11 cellular contexts compared by ENCODE assay signal in genomic region chr2:234422895-234423505, GRCh38.
DNase-seq lines count a peak whose midpoint lies in the region; ATAC-seq and TF ChIP-seq lines count a peak whose summit lies in the region.
"Had no signal": no experiment of that assay in that cellular context is flagged by ENCODE, and none has a peak within 500 bp of the region (broad histone marks: within the 10 kb centered on the region; RNA-seq: fewer than 3 reads in every experiment).

No MANE protein-coding gene starts in this region.

- peaks cover 50 to 67% of the 10 kb centered on the region in 2 donors for H3K4me1 Mint-ChIP-seq in stimulated activated naive B cell treated with anti-CD40 and anti-IgM and Interleukin-4, amounts not matched to agents 10 μg/mL and 1 μg/mL and 100 μg/mL, for 72 hours

- H3K9ac ChIP-seq in fibroblast of lung (ENCODE audit: insufficient read depth, low read length): no peak overlapping the region

- H4K20me1 ChIP-seq in fibroblast of lung (ENCODE audit: control insufficient read depth, extremely low read depth, insufficient read depth, low read length): no peaks in the 10 kb centered on the region

- intact Hi-C loops in Panc1 (cut with micrococcal nuclease; ENCODE audit: unreplicated experiment): loop anchor here (10.0 kb wide), 1 partner anchor 62 kb away; no protein-coding TSS in a partner anchor

- H3K9me3 ChIP-seq in Panc1 (ENCODE audit: control insufficient read depth, insufficient read depth, low read depth, low read length) (0 out of 2 replicates have a peak, but pooled peaks cover 3% of the 10 kb centered on the region), fibroblast of lung (ENCODE audit: control insufficient read depth, insufficient read depth, low read depth, low read length) (no peaks in the 10 kb centered on the region)

- peak overlapping the region; percentile 25 for H3K27ac Mint-ChIP-seq in stimulated activated naive B cell treated with anti-CD40 and anti-IgM and Interleukin-4, amounts not matched to agents 10 μg/mL and 1 μg/mL and 100 μg/mL, for 72 hours
- H3K27ac Mint-ChIP-seq: endodermal cell had no signal

- H3K36me3 ChIP-seq in Panc1 (ENCODE audit: control insufficient read depth, insufficient read depth, low read length) (no peaks in the 10 kb centered on the region), fibroblast of lung (ENCODE audit: control insufficient read depth, insufficient read depth, low read length) (no peaks in the 10 kb centered on the region)

- CTCF ChIA-PET in Panc1 (lab: Charles Lee): interaction anchor here (0.6 kb wide), 1 partner anchor 395 kb away, joined by 4 read pairs; no protein-coding TSS in a partner anchor

- peaks cover 8 to 9% of the 10 kb centered on the region in 2 donors for H3K9me3 Mint-ChIP-seq in stimulated activated naive B cell treated with anti-CD40 and anti-IgM and Interleukin-4, amounts not matched to agents 10 μg/mL and 1 μg/mL and 100 μg/mL, for 72 hours
- H3K9me3 Mint-ChIP-seq: endodermal cell had no signal

- no peaks in the 10 kb centered on the region for H3K27me3 Mint-ChIP-seq in stimulated activated naive B cell treated with anti-CD40 and anti-IgM and Interleukin-4, amounts not matched to agents 10 μg/mL and 1 μg/mL and 100 μg/mL, for 72 hours

- BruUV-seq in Panc1 (replicated peaks; lab: Mats Ljungman, UMichigan): no TSS peak

- H3K4me1 ChIP-seq in Panc1 (ENCODE audit: control insufficient read depth, insufficient read depth, low read length): peaks cover 23% of the 10 kb centered on the region
- peaks cover 5% of the 10 kb centered on the region for H3K4me1 ChIP-seq in fibroblast of lung (ENCODE audit: control insufficient read depth, extremely low read depth, insufficient read depth, low read length)

- peaks cover 6 to 9% of the 10 kb centered on the region in 2 donors for H3K36me3 Mint-ChIP-seq in stimulated activated naive B cell treated with anti-CD40 and anti-IgM and Interleukin-4, amounts not matched to agents 10 μg/mL and 1 μg/mL and 100 μg/mL, for 72 hours

- H3K27me3 ChIP-seq in Panc1 (ENCODE audit: control insufficient read depth, insufficient read depth, low read length): no peaks in the 10 kb centered on the region
- no peaks in the 10 kb centered on the region for H3K27me3 ChIP-seq in fibroblast of lung (ENCODE audit: control insufficient read depth, insufficient read depth, low read length)

- TF ChIP-seq CTCF in Panc1 (IDR thresholded peaks at IDR 0.05) (no peak), fibroblast of lung (conservative IDR thresholded peaks at IDR 0.05 in 1 of 2, IDR thresholded peaks at IDR 0.05 in 1 of 2; ENCODE audit: low read depth in 1 of 2, low read length in 2 of 2) (no peak)

- ATAC-seq in Panc1 (peak; percentile 51), HG03039 (IDR thresholded peaks at IDR 0.05; ENCODE audit: unreplicated experiment) (no peak), HG02973 (IDR thresholded peaks at IDR 0.05; ENCODE audit: unreplicated experiment) (no peak)
- peak; percentile 51 to 57 for ATAC-seq in stimulated activated naive B cell treated with anti-CD40 and anti-IgM and Interleukin-4, amounts not matched to agents 10 μg/mL and 1 μg/mL and 100 μg/mL, for 72 hours (replicated peaks)

- no peak overlapping the region for H2AFZ ChIP-seq in fibroblast of lung (ENCODE audit: low read length)

- POLR2A ChIA-PET in Panc1 (lab: Charles Lee): no interaction called here

- H3K4me2 ChIP-seq in fibroblast of lung (ENCODE audit: extremely low read depth, insufficient read depth, low read length): no peak overlapping the region

- H3K4me3 ChIP-seq in Panc1 (ENCODE audit: low read depth in 2 of 2, low read length in 2 of 2) (no peak overlapping the region), fibroblast of lung (replicated peaks in 1 of 4; ENCODE audit: control extremely low read depth in 1 of 4, insufficient read depth in 1 of 4, low read depth in 3 of 4, low read length in 4 of 4) (no peak overlapping the region)

- H3K79me2 ChIP-seq in fibroblast of lung (ENCODE audit: control insufficient read depth, insufficient read depth, low read length): no peaks in the 10 kb centered on the region

- H3K27ac ChIP-seq in Panc1 (ENCODE audit: low read length) (peak overlapping the region; percentile 77), fibroblast of lung (ENCODE audit: insufficient read depth, low read length) (peak overlapping the region; percentile 11)

- in situ Hi-C loops in Panc1 (cut with HindIII; ENCODE audit: low pct_unique_long_range_greater_than_20kb, low sequenced_read_pairs): no loop called here

- H3K4me3 Mint-ChIP-seq in stimulated activated naive B cell treated with anti-CD40 and anti-IgM and Interleukin-4, amounts not matched to agents 10 μg/mL and 1 μg/mL and 100 μg/mL, for 72 hours: no peak overlapping the region
- H3K4me3 Mint-ChIP-seq: endodermal cell had no signal

- no peak for DNase-seq in Panc1 (ENCODE audit: low read depth, low spot score)
- DNase-seq in activated T-cell treated with anti-CD3 and anti-CD28 coated beads for 4 hours: peak; percentile 54
- DNase-seq in fibroblast of lung (ENCODE audit: low read depth in 2 of 2): no peak
- no peak for DNase-seq in stimulated activated naive B cell treated with anti-CD40 and anti-IgM and Interleukin-4, amounts not matched to agents 10 μg/mL and 1 μg/mL and 100 μg/mL, for 72 hours
- DNase-seq in AG08396 (ENCODE audit: low spot score): no peak
- DNase-seq in NCI-H1105 treated with DMSO at 0.1 percent for 48 hours (lab: John Stamatoyannopoulos, UW): no peak
- DNase-seq: endodermal cell, left cardiac atrium, NCI-H446 had no signal

Comparison
In these comparisons a context has a peak if more than half of its experiments do, and no peak if none do; other contexts are left out.
1. ATAC-seq: peak in Panc1 (single experiment) and stimulated activated naive B cell treated with anti-CD40 and anti-IgM and Interleukin-4, amounts not matched to agents 10 μg/mL and 1 μg/mL and 100 μg/mL, for 72 hours (2 of 2); none in HG03039 (single experiment) and HG02973 (single experiment).